In genomic region chr20:3812259-3812681, GRCh38 we compare ENCODE assay signal across 8 cellular contexts.
DNase-seq lines count a peak whose midpoint lies in the region; ATAC-seq and TF ChIP-seq lines count a peak whose summit lies in the region.

No MANE protein-coding gene starts in this region.

- H3K27ac ChIP-seq in BLaER1 treated with 17β-estradiol and CSF1 and Interleukin-3, amounts not matched to agents 10 nM and 100 nM = peak overlapping the region; percentile 24 to 79 (median 68); a peak in 20 of 22 replicates
- H3K27ac ChIP-seq in RWPE1 (peak overlapping the region; percentile 100), duodenal mucosa (ENCODE audit: low read depth, low read length) (peak overlapping the region; percentile 74), parathyroid adenoma (peak overlapping the region; percentile 100)

- peak overlapping the region; percentile 90 for H2AFZ ChIP-seq in parathyroid adenoma

- no peak for ATAC-seq in GM18519 (IDR thresholded peaks at IDR 0.05; ENCODE audit: low FRiP score, unreplicated experiment)
- ATAC-seq in GM19351 (IDR thresholded peaks at IDR 0.05; ENCODE audit: unreplicated experiment) = no peak

- no peaks in the 10 kb centered on the region for H3K79me2 ChIP-seq in parathyroid adenoma

- H3K9ac ChIP-seq in BLaER1 treated with 17β-estradiol and CSF1 and Interleukin-3, amounts not matched to agents 10 nM and 100 nM = peak overlapping the region in 10 of 11 experiments; percentile 37 to 66 (median 58); a peak in 14 of 22 replicates
- peak overlapping the region; percentile 50 to 54 for H3K9ac ChIP-seq in duodenal mucosa (ENCODE audit: low read depth in 1 of 2, low read length in 2 of 2)
- no peak overlapping the region for H3K9ac ChIP-seq in parathyroid adenoma

- CTCF ChIA-PET in RWPE1 (lab: Yijun Ruan, JAX) = interaction anchor here (0.6 to 1.2 kb wide), 3 partner anchors 8 to 42 kb away, joined by 3 to 4 read pairs (median 4); partner anchors contain the start of gene AP5S1

- POLR2A ChIA-PET in RWPE1 (lab: Yijun Ruan, JAX; ENCODE audit: low non-redundant PET) = interaction anchor here (0.6 kb wide), 1 partner anchor 23 kb away, joined by 4 read pairs; no protein-coding TSS in a partner anchor

- no peaks in the 10 kb centered on the region for H3K36me3 ChIP-seq in BLaER1 treated with 17β-estradiol and CSF1 and Interleukin-3, amounts not matched to agents 10 nM and 100 nM
- H3K36me3 ChIP-seq in duodenal mucosa (ENCODE audit: control insufficient read depth in 1 of 2, insufficient read depth in 2 of 2, low read length in 2 of 2) = no peaks in the 10 kb centered on the region
- H3K36me3 ChIP-seq in parathyroid adenoma (ENCODE audit: control insufficient read depth, insufficient read depth, low read length) = no peaks in the 10 kb centered on the region

- no peak overlapping the region for H3K4me3 ChIP-seq in BLaER1 treated with 17β-estradiol and CSF1 and Interleukin-3, amounts not matched to agents 10 nM and 100 nM
- H3K4me3 ChIP-seq in duodenal mucosa (ENCODE audit: low read depth in 1 of 2, low read length in 2 of 2) = peak overlapping the region in 1 of 2 donors; percentile 63
- H3K4me3 ChIP-seq in parathyroid adenoma (ENCODE audit: low read depth, low read length) = peak overlapping the region; percentile 23

- no peaks in the 10 kb centered on the region for H3K27me3 ChIP-seq in BLaER1 treated with 17β-estradiol and CSF1 and Interleukin-3, amounts not matched to agents 10 nM and 100 nM
- H3K27me3 ChIP-seq in duodenal mucosa (ENCODE audit: control insufficient read depth in 1 of 2, insufficient read depth in 2 of 2, low read length in 2 of 2) (no peaks in the 10 kb centered on the region), parathyroid adenoma (ENCODE audit: control insufficient read depth, insufficient read depth, low read length) (no peaks in the 10 kb centered on the region)

- H3K4me2 ChIP-seq in BLaER1 treated with 17β-estradiol and CSF1 and Interleukin-3, amounts not matched to agents 10 nM and 100 nM = peak overlapping the region; percentile 56 to 86 (median 73)
- H3K4me2 ChIP-seq in parathyroid adenoma (ENCODE audit: low read length) = peak overlapping the region; percentile 46

- H3K9me3 ChIP-seq in BLaER1 treated with 17β-estradiol and CSF1 and Interleukin-3, amounts not matched to agents 10 nM and 100 nM (replicated peaks in 1 of 11) = no peaks in the 10 kb centered on the region
- no peaks in the 10 kb centered on the region for H3K9me3 ChIP-seq in duodenal mucosa (ENCODE audit: control insufficient read depth in 1 of 2, low read length in 2 of 2)
- no peaks in the 10 kb centered on the region for H3K9me3 ChIP-seq in parathyroid adenoma (ENCODE audit: control insufficient read depth, low read length)

- DNase-seq in RWPE1 (ENCODE audit: low spot score) = no peak
- no peak for DNase-seq in cerebellar nuclear complex (lab: John Stamatoyannopoulos, UW)
- DNase-seq in activated gamma-delta T cell (lab: John Stamatoyannopoulos, UW) = no peak

- no peaks in the 10 kb centered on the region for H4K20me1 ChIP-seq in BLaER1 treated with 17β-estradiol and CSF1 and Interleukin-3, amounts not matched to agents 10 nM and 100 nM

- no peak for TF ChIP-seq CTCF in RWPE1 (conservative IDR thresholded peaks at IDR 0.05; ENCODE audit: low read depth)
- no peak for TF ChIP-seq CTCF in parathyroid adenoma (IDR thresholded peaks at IDR 0.05)

- H3K4me1 ChIP-seq in BLaER1 treated with 17β-estradiol and CSF1 and Interleukin-3, amounts not matched to agents 10 nM and 100 nM = peaks cover 34 to 64% (median 51%) of the 10 kb centered on the region in 10 experiments
- H3K4me1 ChIP-seq in duodenal mucosa (ENCODE audit: control insufficient read depth in 1 of 2, insufficient read depth in 2 of 2, low read length in 2 of 2) = peaks cover 46 to 49% of the 10 kb centered on the region in 2 donors
- peaks cover 27% of the 10 kb centered on the region for H3K4me1 ChIP-seq in parathyroid adenoma
